1 cellular context compared by ENCODE assay signal in genomic region chr1:50970508-50970885, GRCh38.
TF ChIP-seq lines count a peak whose summit lies in the region.

No MANE protein-coding gene starts in this region.

TF ChIP-seq in IMR-90, 13 proteins besides CTCF, POLR2A, EP300 and RAD21:
- TF ChIP-seq FOS (IDR thresholded peaks at IDR 0.05; ENCODE audit: low read depth, low read length) (no peak), MAZ (IDR thresholded peaks at IDR 0.05; ENCODE audit: borderline replicate concordance, low read depth, low read length) (no peak), MXI1 (IDR thresholded peaks at IDR 0.05; ENCODE audit: borderline replicate concordance, low read depth, low read length) (no peak), NFE2L2 (IDR thresholded peaks at IDR 0.05; ENCODE audit: low read depth, low read length) (no peak), CEBPB (IDR thresholded peaks at IDR 0.05; ENCODE audit: low read depth, low read length) (no peak), RCOR1 (IDR thresholded peaks at IDR 0.05; ENCODE audit: insufficient replicate concordance, low read length) (no peak)
